In the genomic region with DNA sequence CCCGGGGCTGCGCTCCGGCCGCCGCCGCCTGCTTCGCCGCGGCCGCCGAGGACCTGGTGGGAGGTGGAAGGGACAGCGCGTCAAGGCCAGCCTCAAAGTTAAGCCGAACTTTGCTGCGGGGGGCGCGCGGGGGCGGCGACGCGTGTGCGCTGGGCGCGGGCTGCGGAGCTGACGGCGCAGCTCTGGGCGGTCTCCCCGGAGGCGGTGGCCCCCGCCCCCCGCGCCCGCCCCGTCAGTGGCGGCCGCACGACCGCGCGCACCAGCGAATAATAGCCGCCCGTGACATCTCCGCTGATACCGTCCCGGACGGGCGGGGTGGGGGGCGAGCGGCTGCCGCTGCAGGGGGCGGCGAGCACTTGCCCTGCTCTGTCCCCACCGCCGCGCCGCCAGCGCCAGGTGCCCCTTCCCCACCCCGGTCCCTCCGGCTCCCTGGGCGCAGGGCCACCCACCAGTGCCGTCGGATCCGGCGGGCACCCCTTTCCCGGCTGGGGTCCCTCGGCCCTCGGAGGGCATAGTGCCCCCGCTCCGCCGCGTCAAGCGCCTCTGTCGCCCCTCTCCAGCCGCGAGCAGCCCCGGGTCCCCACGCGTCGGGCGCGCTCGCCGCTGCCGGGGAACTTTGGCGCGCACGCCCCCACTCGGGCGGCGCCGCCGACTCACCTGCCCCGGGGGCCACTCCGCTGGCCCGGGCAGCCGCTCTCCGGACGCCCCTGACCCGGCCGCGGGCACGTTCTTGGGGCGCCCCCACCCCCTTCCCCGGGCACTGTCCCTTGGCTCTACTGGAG, we compare ENCODE assay signal across 9 cellular contexts. TPM values are rescaled to one million over a fixed set of nuclear protein-coding genes. Genes with fewer than 3 reads are reported as not detected.
A peak's percentile ranks its signal among the peaks of the same experiment; 100 is the strongest.
DNase-seq lines count a peak whose midpoint lies in the region; ATAC-seq and TF ChIP-seq lines count a peak whose summit lies in the region.
"Had no signal": no experiment of that assay in that cellular context is flagged by ENCODE, and none has a peak within 500 bp of the region (broad histone marks: within the 10 kb centered on the region; RNA-seq: fewer than 3 reads in every experiment).

No MANE protein-coding gene starts in this region.

- peak overlapping the region; percentile 68 for H3K4me3 Mint-ChIP-seq in activated T-cell treated with anti-CD3 and anti-CD28 coated beads, Interleukin-2, amount 50 U/mL, for 24 hours

- peak overlapping the region; percentile 68 for H3K27ac Mint-ChIP-seq in activated T-cell treated with anti-CD3 and anti-CD28 coated beads, Interleukin-2, amount 50 U/mL, for 24 hours
- H3K27ac Mint-ChIP-seq: nephron had no signal

- intact Hi-C loops in left cardiac atrium (cut with DNase I), result loop anchor here (5.0 to 10.0 kb wide), 3 partner anchors 55 to 102 kb away; no protein-coding TSS in a partner anchor

- H3K9me3 Mint-ChIP-seq in activated T-cell treated with anti-CD3 and anti-CD28 coated beads, Interleukin-2, amount 50 U/mL, for 24 hours, result no peaks in the 10 kb centered on the region
- H3K9me3 Mint-ChIP-seq: nephron had no signal

- ATAC-seq in HG02759 (IDR thresholded peaks at IDR 0.05; ENCODE audit: unreplicated experiment), result peak; percentile 19
- peak; percentile 11 to 21 for ATAC-seq in left cardiac atrium
- no peak for ATAC-seq in GM18873 (IDR thresholded peaks at IDR 0.05; ENCODE audit: low FRiP score, unreplicated experiment)

- peaks cover 3% of the 10 kb centered on the region for H3K27me3 Mint-ChIP-seq in activated T-cell treated with anti-CD3 and anti-CD28 coated beads, Interleukin-2, amount 50 U/mL, for 24 hours

- peaks cover 28% of the 10 kb centered on the region for H3K4me1 Mint-ChIP-seq in activated T-cell treated with anti-CD3 and anti-CD28 coated beads, Interleukin-2, amount 50 U/mL, for 24 hours (ENCODE audit: low read depth)

- DNase-seq in activated T-cell treated with anti-CD3 and anti-CD28 coated beads, Interleukin-2, amount 50 U/mL, for 24 hours, result peak; percentile 71
- DNase-seq in left cardiac atrium (peak; percentile 63), kidney glomerular epithelial cell (lab: John Stamatoyannopoulos, UW) (no peak), DMS153 (lab: John Stamatoyannopoulos, UW) (no peak)
- peak; percentile 25 to 42 for DNase-seq in stimulated activated CD4-positive, alpha-beta T cell treated with anti-CD3 and anti-CD28 coated beads, Interleukin-4, amount 100 ng/mL, for 4 hours

- H3K27ac ChIP-seq in C4-2B, result peak overlapping the region; percentile 46

- TF ChIP-seq CTCF in C4-2B (conservative IDR thresholded peaks at IDR 0.05), result no peak

- H3K36me3 Mint-ChIP-seq in activated T-cell treated with anti-CD3 and anti-CD28 coated beads, Interleukin-2, amount 50 U/mL, for 24 hours (ENCODE audit: low read depth), result peaks cover 41% of the 10 kb centered on the region

RNA-seq across cellular contexts. Expression of a gene that starts 0.8 kb away (rescaled TPM):
- total RNA-seq in left cardiac atrium, result 10 to 100 TPM; 50.4 to 60.5 TPM

RNA-seq across cellular contexts. Expression of a gene that starts 12.4 kb away (rescaled TPM):
- total RNA-seq in left cardiac atrium, result 100 to 1,000 TPM in 1 of 2 donors, 10 to 100 TPM in 1; 82.7 to 108 TPM

Comparison
In these comparisons a context has a peak if more than half of its experiments do, and no peak if none do; other contexts are left out.
1. DNase-seq: peak in activated T-cell treated with anti-CD3 and anti-CD28 coated beads, Interleukin-2, amount 50 U/mL, for 24 hours (single experiment), left cardiac atrium (single experiment) and stimulated activated CD4-positive, alpha-beta T cell treated with anti-CD3 and anti-CD28 coated beads, Interleukin-4, amount 100 ng/mL, for 4 hours (2 of 2); none in kidney glomerular epithelial cell (single experiment) and DMS153 (single experiment).